8 cellular contexts compared by ENCODE assay signal in genomic region chr10:110865184-110865803, GRCh38. TPM values are rescaled to one million over a fixed set of nuclear protein-coding genes. Genes with fewer than 3 reads are reported as not detected.
A peak's percentile ranks its signal among the peaks of the same experiment; 100 is the strongest.
DNase-seq lines count a peak whose midpoint lies in the region; ATAC-seq, FAIRE-seq and TF ChIP-seq lines count a peak whose summit lies in the region.

No MANE protein-coding gene starts in this region.

- peak overlapping the region; percentile 99 for H2AFZ ChIP-seq in K562 (ENCODE audit: low read depth, low read length)

- no peak overlapping the region for H3K4me2 ChIP-seq in K562 (ENCODE audit: insufficient read depth, low read length)

- in situ Hi-C loops in ACHN (cut with HindIII; ENCODE audit: low pct_ligation_motif_present, low pct_unique_long_range_greater_than_20kb, low sequenced_read_pairs) (no loop called here), K562 (cut with MboI) (no loop called here)

- H3K4me3 ChIP-seq in K562 (no peak overlapping the region), lung (no peak overlapping the region), aorta (ENCODE audit: low read length in 2 of 2) (no peak overlapping the region)

- 29% methylated on average over 6 of the region's 6 CpGs for WGBS in K562 (ENCODE audit: insufficient coverage, low coverage, missing lambda C conversion rate)
- 26 to 38% methylated on average over 6 of the region's 6 CpGs for WGBS in lung, 2 donors
- WGBS in aorta, 2 donors: 12 to 19% methylated on average over 6 of the region's 6 CpGs

- POLR2A ChIA-PET in K562 (lab: Yijun Ruan, JAX): no interaction called here

- H3K9me3 ChIP-seq in K562 (replicated peaks; ENCODE audit: control insufficient read depth, insufficient read depth, low read depth, low read length) (no peaks in the 10 kb centered on the region), lung (ENCODE audit: control insufficient read depth in 2 of 2, insufficient read depth in 1 of 2, low read length in 1 of 2) (no peaks in the 10 kb centered on the region), aorta (ENCODE audit: control insufficient read depth, low read length) (no peaks in the 10 kb centered on the region)

- TF ChIP-seq RAD21 in Ishikawa (IDR thresholded peaks at IDR 0.05; ENCODE audit: low read depth) (no peak), K562 (CRISPR knock-in tag; conservative IDR thresholded peaks at IDR 0.05 in 1 of 2, IDR thresholded peaks at IDR 0.05 in 1 of 2) (no peak)

- CTCF ChIA-PET in K562 (lab: Yijun Ruan, JAX; ENCODE audit: low intra/inter-chr PET ratio): no interaction called here

- H3K79me2 ChIP-seq in K562 (ENCODE audit: control insufficient read depth, insufficient read depth, low read length): no peaks in the 10 kb centered on the region

- no peak for TF ChIP-seq CTCF in K562 (IDR thresholded peaks at IDR 0.05 in 2 of 3, conservative IDR thresholded peaks at IDR 0.05 in 1 of 3; ENCODE audit: insufficient read depth in 2 of 3, low read depth in 1 of 3, low read length in 3 of 3)
- TF ChIP-seq CTCF in lung (IDR thresholded peaks at IDR 0.05; ENCODE audit: control extremely low read depth, extremely low read depth): no peak
- TF ChIP-seq CTCF in D721Med (IDR thresholded peaks at IDR 0.05; ENCODE audit: insufficient read depth, missing control alignments): no peak

- H3K27ac ChIP-seq in K562 (ENCODE audit: extremely low read depth, low read depth, low read length): peak overlapping the region; percentile 80
- H3K27ac ChIP-seq in lung (ENCODE audit: low read depth in 1 of 2, low read length in 1 of 2): peak overlapping the region in 1 of 2 donors; percentile 81
- peak overlapping the region in 1 of 2 donors; percentile 76 for H3K27ac ChIP-seq in aorta (ENCODE audit: low read depth in 1 of 2, low read length in 2 of 2)

- DNase-seq in ACHN (peak; percentile 50), K562 (ENCODE audit: extremely low read depth in 1 of 4, low spot score in 3 of 4) (no peak), lung (ENCODE audit: low spot score) (no peak), aorta (no peak), D721Med (ENCODE audit: insufficient read length, low spot score) (no peak)

- H3K27me3 ChIP-seq in K562 (ENCODE audit: control insufficient read depth in 2 of 2, insufficient read depth in 2 of 2, low read length in 2 of 2) (no peaks in the 10 kb centered on the region), lung (ENCODE audit: control insufficient read depth, insufficient read depth) (no peaks in the 10 kb centered on the region), aorta (ENCODE audit: control insufficient read depth in 1 of 2, insufficient read depth in 2 of 2, low read length in 1 of 2) (no peaks in the 10 kb centered on the region)

- FAIRE-seq in K562 (lab: Jason Lieb, UNC): no peak
- no peak for FAIRE-seq in D721Med (lab: Jason Lieb, UNC)

- TF ChIP-seq EP300 in Ishikawa (IDR thresholded peaks at IDR 0.05; ENCODE audit: borderline replicate concordance) (no peak), K562 (IDR thresholded peaks at IDR 0.05; ENCODE audit: low read length) (no peak)

- H4K20me1 ChIP-seq in K562 (replicated peaks; ENCODE audit: control insufficient read depth, insufficient read depth, low read length): no peaks in the 10 kb centered on the region

- ATAC-seq in K562 (peak; percentile 5; the same call in 2 of the 3 replicates), lung (ENCODE audit: insufficient read depth, low FRiP score) (peak; percentile 29), aorta (ENCODE audit: low FRiP score) (peak; percentile 26), GM21723 (IDR thresholded peaks at IDR 0.05; ENCODE audit: unreplicated experiment) (no peak), GM21381 (IDR thresholded peaks at IDR 0.05; ENCODE audit: unreplicated experiment) (no peak)

- peak overlapping the region in 1 of 2 experiments; percentile 67; a peak in 2 of 4 replicates for H3K9ac ChIP-seq in K562 (ENCODE audit: insufficient read depth in 1 of 2, low read depth in 2 of 2, low read length in 2 of 2)

- TF ChIP-seq POLR2A in K562 (conservative IDR thresholded peaks at IDR 0.05): no peak

- H3K4me1 ChIP-seq in K562 (replicated peaks in 1 of 2; ENCODE audit: control insufficient read depth in 2 of 2, insufficient read depth in 2 of 2, low read length in 2 of 2) (peaks cover 9 to 54% of the 10 kb centered on the region in 2 experiments), lung (ENCODE audit: control insufficient read depth in 2 of 2, insufficient read depth in 2 of 2, low read length in 2 of 2) (peaks cover 0 to 5% of the 10 kb centered on the region in 2 donors), aorta (ENCODE audit: control insufficient read depth in 1 of 2, insufficient read depth in 2 of 2, low read length in 2 of 2) (peaks cover 4 to 14% of the 10 kb centered on the region in 2 donors)

- H3K9me1 ChIP-seq in K562 (ENCODE audit: control insufficient read depth, insufficient read depth, low read length): no peaks in the 10 kb centered on the region

- H3K36me3 ChIP-seq in K562 (ENCODE audit: control insufficient read depth, insufficient read depth, low read length) (no peaks in the 10 kb centered on the region), lung (ENCODE audit: control insufficient read depth in 2 of 2, insufficient read depth in 2 of 2, low read length in 2 of 2) (no peaks in the 10 kb centered on the region), aorta (ENCODE audit: control insufficient read depth in 1 of 2, insufficient read depth in 2 of 2, low read length in 1 of 2) (no peaks in the 10 kb centered on the region)

- intact Hi-C loops in K562 (cut with micrococcal nuclease): no loop called here
- intact Hi-C loops in aorta (cut with DNase I): loop anchor here in 1 of 2 donors (5.0 kb wide), 1 partner anchor 33 kb away; no protein-coding TSS in a partner anchor

- BruUV-seq in K562 (replicated peaks; lab: Mats Ljungman, UMichigan): no TSS peak

RNA-seq across cellular contexts. Expression of gene PDCD4, which starts 6.4 kb away (rescaled TPM):
- total RNA-seq in K562 (2011; cell fraction: chromatin; rRNA removed; ENCODE audit: low replicate concordance): 9.1 and 68.5 TPM in 2 replicates
- 2.7 and 5.9 TPM in 2 replicates for total RNA-seq in K562 (2011; cell fraction: nucleolus; rRNA removed)
- total RNA-seq in K562 (2011; cell fraction: nucleoplasm; rRNA removed): 15.7 and 17.2 TPM in 2 replicates
- 20.2 and 22.5 TPM in 2 replicates for total RNA-seq in K562 (2014; rRNA removed)
- 33.7 and 44.2 TPM in 2 replicates for total RNA-seq in K562 (2014; rRNA removed; fragmentation: Illumina TruSeq; extraction: Trizol)
- 15.9 and 18.3 TPM in 2 replicates for total RNA-seq in K562 (2015; rRNA removed; fragmentation: Illumina TruSeq; extraction: Trizol)
- total RNA-seq in K562 (2021): 28.0 and 44.1 TPM in 2 replicates
- 28.1 and 40.2 TPM in 2 replicates for polyA plus RNA-seq in K562 (2011; rRNA removed)
- polyA plus RNA-seq in K562 (2011; cell fraction: cytosol; rRNA removed): 2.7 and 13.3 TPM in 2 replicates
- polyA plus RNA-seq in K562 (2011; cell fraction: nucleus; rRNA removed): 11.9 and 17.6 TPM in 2 replicates
- 38.4 and 47.3 TPM in 2 replicates for polyA plus RNA-seq in K562 (2012)
- 38.0 and 38.2 TPM in 2 replicates for polyA plus RNA-seq in K562 (2014; fragmentation: Illumina TruSeq; extraction: Trizol)
- polyA plus RNA-seq in K562 (2014; fragmentation: Nextera tagmentation; extraction: Ambion mirVana): 10 to 100 TPM; 12.9 to 18.1 TPM
- polyA plus RNA-seq in K562 (2014; rRNA removed): 34.4 and 36.6 TPM in 2 replicates
- polyA minus RNA-seq in K562 (2011; rRNA and poly(A)+ RNA removed): 37.7 and 52.1 TPM in 2 replicates
- polyA minus RNA-seq in K562 (2011; cell fraction: cytosol; rRNA and poly(A)+ RNA removed): 14.9 and 17.9 TPM in 2 replicates
- 11.0 and 21.5 TPM in 2 replicates for polyA minus RNA-seq in K562 (2011; cell fraction: nucleus; rRNA and poly(A)+ RNA removed)
- 100 to 1,000 TPM in 1 of 2 donors, 10 to 100 TPM in 1; 35.6 to 186 TPM for total RNA-seq in lung
- 10 to 100 TPM; 26.7 to 31.4 TPM for polyA plus RNA-seq in lung
- 100 to 1,000 TPM in 1 of 2 donors, 10 to 100 TPM in 1; 67.5 to 124 TPM for total RNA-seq in aorta
- polyA plus RNA-seq in aorta: 10 to 100 TPM; 46.6 to 89.7 TPM

RNA-seq across cellular contexts. Expression of gene BBIP1, which starts 53.7 kb away (rescaled TPM):
- 8.1 and 22.8 TPM in 2 replicates for total RNA-seq in K562 (2011; cell fraction: chromatin; rRNA removed; ENCODE audit: low replicate concordance)
- 5.1 and 5.5 TPM in 2 replicates for total RNA-seq in K562 (2011; cell fraction: nucleolus; rRNA removed)
- 9.8 and 37.7 TPM in 2 replicates for total RNA-seq in K562 (2011; cell fraction: nucleoplasm; rRNA removed)
- total RNA-seq in K562 (2014; rRNA removed) (5.2 and 12.2 TPM in 2 replicates), K562 (2014; rRNA removed; fragmentation: Illumina TruSeq; extraction: Trizol) (19.4 and 21.2 TPM in 2 replicates), K562 (2015; rRNA removed; fragmentation: Illumina TruSeq; extraction: Trizol) (18.1 and 18.9 TPM in 2 replicates), K562 (2021) (12.5 and 17.2 TPM in 2 replicates), lung (10 to 100 TPM; 27.5 to 42.4 TPM), aorta (10 to 100 TPM; 35.3 to 36.2 TPM)
- polyA plus RNA-seq in K562 (2011; rRNA removed) (19.2 and 24.2 TPM in 2 replicates), K562 (2014; fragmentation: Illumina TruSeq; extraction: Trizol) (23.0 and 27.8 TPM in 2 replicates), K562 (2014; fragmentation: Nextera tagmentation; extraction: Ambion mirVana) (10 to 100 TPM; 30.6 to 31.0 TPM), K562 (2014; rRNA removed) (14.1 and 17.3 TPM in 2 replicates), lung (10 to 100 TPM; 20.5 to 33.7 TPM), aorta (10 to 100 TPM; 30.4 to 38.6 TPM)
- 2.6 and 4.7 TPM in 2 replicates for polyA plus RNA-seq in K562 (2011; cell fraction: cytosol; rRNA removed)
- 8.6 and 11.2 TPM in 2 replicates for polyA plus RNA-seq in K562 (2011; cell fraction: nucleus; rRNA removed)
- polyA plus RNA-seq in K562 (2012): 17.8 and 20.6 TPM in 2 replicates
- 17.2 and 21.9 TPM in 2 replicates for polyA minus RNA-seq in K562 (2011; rRNA and poly(A)+ RNA removed)
- 3.5 and 5.2 TPM in 2 replicates for polyA minus RNA-seq in K562 (2011; cell fraction: cytosol; rRNA and poly(A)+ RNA removed)
- polyA minus RNA-seq in K562 (2011; cell fraction: nucleus; rRNA and poly(A)+ RNA removed): 7.0 and 15.1 TPM in 2 replicates

RNA-seq across cellular contexts. Expression of gene SHOC2, which starts 54.1 kb away (rescaled TPM):
- total RNA-seq in K562 (2011; cell fraction: chromatin; rRNA removed; ENCODE audit: low replicate concordance): 6.3 and 27.4 TPM in 2 replicates
- 3.5 and 5.8 TPM in 2 replicates for total RNA-seq in K562 (2011; cell fraction: nucleolus; rRNA removed)
- total RNA-seq in K562 (2011; cell fraction: nucleoplasm; rRNA removed): 8.9 and 10.8 TPM in 2 replicates
- 9.2 and 10.2 TPM in 2 replicates for total RNA-seq in K562 (2014; rRNA removed)
- total RNA-seq in K562 (2014; rRNA removed; fragmentation: Illumina TruSeq; extraction: Trizol): 14.6 and 17.2 TPM in 2 replicates
- 13.8 and 16.1 TPM in 2 replicates for total RNA-seq in K562 (2015; rRNA removed; fragmentation: Illumina TruSeq; extraction: Trizol)
- 16.8 and 17.2 TPM in 2 replicates for total RNA-seq in K562 (2021)
- polyA plus RNA-seq in K562 (2011; rRNA removed): 10.2 and 14.9 TPM in 2 replicates
- 3.5 and 6.9 TPM in 2 replicates for polyA plus RNA-seq in K562 (2011; cell fraction: cytosol; rRNA removed)
- polyA plus RNA-seq in K562 (2011; cell fraction: nucleus; rRNA removed): 3.3 and 4.2 TPM in 2 replicates
- polyA plus RNA-seq in K562 (2012): 11.0 and 13.0 TPM in 2 replicates
- polyA plus RNA-seq in K562 (2014; fragmentation: Illumina TruSeq; extraction: Trizol): 16.3 and 17.2 TPM in 2 replicates
- 10 to 100 TPM; 11.4 to 17.5 TPM for polyA plus RNA-seq in K562 (2014; fragmentation: Nextera tagmentation; extraction: Ambion mirVana)
- polyA plus RNA-seq in K562 (2014; rRNA removed): 9.2 and 10.3 TPM in 2 replicates
- 28.5 and 31.2 TPM in 2 replicates for polyA minus RNA-seq in K562 (2011; rRNA and poly(A)+ RNA removed)
- 6.8 and 13.1 TPM in 2 replicates for polyA minus RNA-seq in K562 (2011; cell fraction: cytosol; rRNA and poly(A)+ RNA removed)
- 9.7 and 21.9 TPM in 2 replicates for polyA minus RNA-seq in K562 (2011; cell fraction: nucleus; rRNA and poly(A)+ RNA removed)
- total RNA-seq in lung: 10 to 100 TPM; 47.2 to 74.9 TPM
- 10 to 100 TPM; 17.3 to 23.5 TPM for polyA plus RNA-seq in lung
- 10 to 100 TPM; 62.5 to 68.4 TPM for total RNA-seq in aorta
- polyA plus RNA-seq in aorta: 10 to 100 TPM; 17.6 to 33.1 TPM

Comparison
In these comparisons a context has a peak if more than half of its experiments do, and no peak if none do; other contexts are left out.
1. ATAC-seq: peak in K562 (single experiment), lung (single experiment) and aorta (single experiment); none in GM21723 (single experiment) and GM21381 (single experiment).